ENCODE assay signal across 22 cellular contexts in genomic region chr2:46647041-46647440, GRCh38. TPM values are rescaled to one million over a fixed set of nuclear protein-coding genes. Genes with fewer than 3 reads are reported as not detected.
DNase-seq lines count a peak whose midpoint lies in the region; ATAC-seq, FAIRE-seq and TF ChIP-seq lines count a peak whose summit lies in the region.
"Had no signal": no experiment of that assay in that cellular context is flagged by ENCODE, and none has a peak within 500 bp of the region (broad histone marks: within the 10 kb centered on the region; RNA-seq: fewer than 3 reads in every experiment).

No MANE protein-coding gene starts in this region.

- H3K9me3 ChIP-seq in RWPE2 (ENCODE audit: severe bottlenecking) (peaks cover 11% of the 10 kb centered on the region), osteoblast (ENCODE audit: low read depth, low read length) (no peaks in the 10 kb centered on the region), esophagus muscularis mucosa (no peaks in the 10 kb centered on the region)
- H3K9me3 ChIP-seq: BE2C had no signal

- FAIRE-seq in bronchial epithelial cell (lab: Jason Lieb, UNC), result no peak
- FAIRE-seq: D721Med, GM12878, K562 had no signal

- no peak for TF ChIP-seq CTCF in GM12865 (IDR thresholded peaks at IDR 0.05; ENCODE audit: insufficient read depth, low read depth, low read length, missing control alignments)
- no peak for TF ChIP-seq CTCF in RWPE2 (IDR thresholded peaks at IDR 0.05; ENCODE audit: poor library complexity, severe bottlenecking)
- TF ChIP-seq CTCF in bronchial epithelial cell (IDR thresholded peaks at IDR 0.05; ENCODE audit: insufficient read depth, low read length, severe bottlenecking), result no peak
- TF ChIP-seq CTCF in osteoblast (IDR thresholded peaks at IDR 0.05; ENCODE audit: extremely low read depth, low read depth, low read length), result no peak
- no peak for TF ChIP-seq CTCF in esophagus muscularis mucosa (IDR thresholded peaks at IDR 0.05)

- H3K27ac ChIP-seq in RWPE2 (ENCODE audit: poor library complexity, severe bottlenecking) (peak overlapping the region; percentile 95), osteoblast (ENCODE audit: low read depth, low read length) (peak overlapping the region; percentile 85), esophagus muscularis mucosa (replicated peaks in 1 of 4) (no peak overlapping the region)

- DNase-seq in GM12865 (ENCODE audit: low read depth), result peak; percentile 13
- no peak for DNase-seq in RWPE2 (ENCODE audit: low spot score)
- DNase-seq in bronchial epithelial cell (ENCODE audit: low read depth), result peak; percentile 74
- no peak for DNase-seq in osteoblast (ENCODE audit: insufficient read length, low spot score, missing footprints)
- DNase-seq in NCI-H345 (lab: John Stamatoyannopoulos, UW), result no peak
- no peak for DNase-seq in esophagus muscularis mucosa (ENCODE audit: extremely low spot score)
- DNase-seq: BE2C; DMS79 treated with DMSO at 0.1 percent for 48 hours; H9; MM.1S; NCI-H1048; NCI-H1417 treated with DMSO at 0.1 percent for 48 hours; NCI-H187; NCI-H510A treated with DMSO at 0.1 percent for 48 hours; NCI-H774; NK-92 treated with Interleukin-12 subunit alpha and Interleukin-12 subunit beta, amount 100 ng/mL, for 24 hours had no signal

- no peaks in the 10 kb centered on the region for H4K20me1 ChIP-seq in osteoblast (ENCODE audit: insufficient read depth, low read length)

- TF ChIP-seq POLR2A in esophagus muscularis mucosa (IDR thresholded peaks at IDR 0.05; ENCODE audit: low read depth), result no peak

- intact Hi-C loops in esophagus muscularis mucosa (cut with DNase I), result loop anchor here (10.0 kb wide), 1 partner anchor 642 kb away; no protein-coding TSS in a partner anchor

- H3K79me2 ChIP-seq in osteoblast (ENCODE audit: insufficient read depth, low read length), result no peaks in the 10 kb centered on the region

- no peak for ATAC-seq in RWPE2 (ENCODE audit: low read depth)
- no peak for ATAC-seq in HG03196 (IDR thresholded peaks at IDR 0.05; ENCODE audit: unreplicated experiment)
- ATAC-seq: GM12878, K562, Panc1, SK-N-SH treated with all-trans-retinoic acid at 6 μM for 48 hours had no signal

- H3K4me1 ChIP-seq in RWPE2 (ENCODE audit: insufficient read depth, poor library complexity, severe bottlenecking) (peaks cover 51% of the 10 kb centered on the region), osteoblast (ENCODE audit: insufficient read depth, low read length) (peaks cover 43% of the 10 kb centered on the region), esophagus muscularis mucosa (peaks cover 7 to 23% (median 14%) of the 10 kb centered on the region in 4 donors)
- H3K4me1 ChIP-seq: BE2C had no signal

- WGBS in esophagus muscularis mucosa, result 94% methylated on average over 3 of the region's 3 CpGs

- H3K4me3 ChIP-seq in GM12865 (ENCODE audit: low read depth, low read length), result no peak overlapping the region
- H3K4me3 ChIP-seq in RWPE2 (ENCODE audit: severe bottlenecking), result no peak overlapping the region
- H3K4me3 ChIP-seq in bronchial epithelial cell (ENCODE audit: low read depth, low read length), result no peak overlapping the region
- H3K4me3 ChIP-seq in osteoblast (ENCODE audit: insufficient read depth, low read length), result no peak overlapping the region
- no peak overlapping the region for H3K4me3 ChIP-seq in esophagus muscularis mucosa
- H3K4me3 ChIP-seq: GM12878, K562 had no signal

- no peak for TF ChIP-seq EP300 in esophagus muscularis mucosa (IDR thresholded peaks at IDR 0.05)

- H3K4me2 ChIP-seq in osteoblast (ENCODE audit: insufficient read depth, low read length), result no peak overlapping the region

- H3K27me3 ChIP-seq in RWPE2 (ENCODE audit: insufficient read depth, poor library complexity, severe bottlenecking) (no peaks in the 10 kb centered on the region), bronchial epithelial cell (ENCODE audit: control insufficient read depth, insufficient read depth, low read length) (no peaks in the 10 kb centered on the region), osteoblast (ENCODE audit: insufficient read depth, low read length) (no peaks in the 10 kb centered on the region), esophagus muscularis mucosa (no peaks in the 10 kb centered on the region)
- H3K27me3 ChIP-seq: BE2C had no signal

- H3K36me3 ChIP-seq in RWPE2 (ENCODE audit: low read depth) (no peaks in the 10 kb centered on the region), bronchial epithelial cell (ENCODE audit: control insufficient read depth, insufficient read depth, low read length) (no peaks in the 10 kb centered on the region), osteoblast (ENCODE audit: insufficient read depth, low read length) (peaks cover 4% of the 10 kb centered on the region), esophagus muscularis mucosa (no peaks in the 10 kb centered on the region)
- H3K36me3 ChIP-seq: BE2C had no signal

- no peak overlapping the region for H2AFZ ChIP-seq in osteoblast (ENCODE audit: low read length)

RNA-seq across cellular contexts. Expression of gene CRIPT, which starts 30.0 kb away (rescaled TPM):
- total RNA-seq in bronchial epithelial cell, result 6.8 and 7.4 TPM in 2 replicates
- total RNA-seq in osteoblast, result 28.6 and 29.2 TPM in 2 replicates
- 10 to 100 TPM; 13.9 to 20.7 (median 18.3) TPM for total RNA-seq in esophagus muscularis mucosa

RNA-seq across cellular contexts. Expression of gene PIGF, which starts 30.2 kb away (rescaled TPM):
- total RNA-seq in bronchial epithelial cell, result 23.7 and 25.0 TPM in 2 replicates
- total RNA-seq in osteoblast, result 16.5 and 16.6 TPM in 2 replicates
- total RNA-seq in esophagus muscularis mucosa, result 1 to 10 TPM; 5.2 to 8.3 (median 6.4) TPM

RNA-seq across cellular contexts. Expression of gene SOCS5, which starts 52.1 kb away (rescaled TPM):
- 9.5 and 11.6 TPM in 2 replicates for total RNA-seq in bronchial epithelial cell
- total RNA-seq in osteoblast, result 124 and 136 TPM in 2 replicates
- 10 to 100 TPM; 47.2 to 73.5 (median 59.5) TPM for total RNA-seq in esophagus muscularis mucosa

Comparison
In these comparisons a context has a peak if more than half of its experiments do, and no peak if none do; other contexts are left out.
1. DNase-seq: peak in GM12865 (single experiment) and bronchial epithelial cell (single experiment); none in RWPE2 (single experiment), osteoblast (single experiment), NCI-H345 (single experiment) and esophagus muscularis mucosa (single experiment).
2. H3K27ac ChIP-seq: peak in RWPE2 (single experiment) and osteoblast (single experiment); none in esophagus muscularis mucosa (0 of 4).